In the genomic region with DNA sequence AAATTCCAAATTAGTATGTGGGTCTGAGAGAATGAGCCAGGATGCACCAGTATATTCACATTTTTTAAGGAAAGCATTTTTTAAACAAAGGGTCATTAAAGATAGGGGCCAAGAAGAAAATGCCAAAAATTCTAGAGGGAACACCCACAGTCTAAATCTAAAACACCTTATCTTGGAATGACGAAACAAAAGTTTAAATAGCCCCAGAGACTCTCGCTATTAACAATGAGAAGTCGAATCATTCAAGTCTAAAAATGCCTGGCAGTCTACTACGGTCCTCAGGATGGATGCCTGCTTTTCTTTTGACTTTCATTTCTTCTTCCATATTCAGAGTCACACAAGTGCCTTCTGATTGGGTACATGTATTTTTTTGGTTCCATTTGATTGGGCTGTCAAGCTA, we compare ENCODE assay signal across 26 cellular contexts.
A peak's percentile ranks its signal among the peaks of the same experiment; 100 is the strongest.
DNase-seq lines count a peak whose midpoint lies in the region; ATAC-seq and TF ChIP-seq lines count a peak whose summit lies in the region.
"Had no signal": no experiment of that assay in that cellular context is flagged by ENCODE, and none has a peak within 500 bp of the region (broad histone marks: within the 10 kb centered on the region; RNA-seq: fewer than 3 reads in every experiment).

No MANE protein-coding gene starts in this region.

- H3K36me3 ChIP-seq in SJSA1: no peaks in the 10 kb centered on the region
- H3K36me3 ChIP-seq in psoas muscle (ENCODE audit: insufficient read depth in 1 of 2, low read depth in 1 of 2): no peaks in the 10 kb centered on the region
- H3K36me3 ChIP-seq: BE2C, transverse colon had no signal

- 55 to 83% (median 71%) methylated on average over 4 of the region's 4 CpGs for WGBS in psoas muscle, 3 donors

- DNase-seq in SJSA1 (ENCODE audit: low read depth in 1 of 2, low spot score in 2 of 2) (peak in 1 of 2 experiments; percentile 4), psoas muscle (no peak), NCI-H2227 (lab: John Stamatoyannopoulos, UW; ENCODE audit: unreplicated experiment) (no peak), G401 (ENCODE audit: low spot score) (no peak)
- no peak for DNase-seq in effector CD4-positive, alpha-beta T cell
- DNase-seq: activated CD4-positive, alpha-beta T cell treated with anti-CD3 and anti-CD28 coated beads, Interleukin-2, amount 50 U/mL, for 4 hours; activated CD4-positive, CD25-positive, alpha-beta regulatory T cell; activated naive CD4-positive, alpha-beta T cell treated with anti-CD3 and anti-CD28 coated beads for 36 hours; BE2C; DND-41; glutamatergic neuron; islet precursor cell; left ventricle myocardium inferior; naive thymus-derived CD4-positive, alpha-beta T cell; NCI-H1417 treated with DMSO at 0.1 percent for 48 hours; NCI-H2081 treated with DMSO at 0.1 percent for 48 hours; NCI-H774; stimulated activated CD8-positive, alpha-beta memory T cell treated with anti-CD3 and anti-CD28 coated beads, Interleukin-4, amount 100 ng/mL, for 48 hours; stomach; T-cell; transverse colon had no signal

- peaks cover 25% of the 10 kb centered on the region for H3K4me1 ChIP-seq in SJSA1 (replicated peaks)
- peaks cover 31% of the 10 kb centered on the region for H3K4me1 ChIP-seq in psoas muscle
- H3K4me1 ChIP-seq: BE2C, stomach, transverse colon had no signal

- peak; percentile 36 for ATAC-seq in GM19035 (IDR thresholded peaks at IDR 0.05; ENCODE audit: unreplicated experiment)
- peak; percentile 34 for ATAC-seq in HG02870 (IDR thresholded peaks at IDR 0.05; ENCODE audit: unreplicated experiment)
- ATAC-seq in psoas muscle: no peak
- no peak for ATAC-seq in HG03039 (IDR thresholded peaks at IDR 0.05; ENCODE audit: unreplicated experiment)
- ATAC-seq: HCT116; naive thymus-derived CD4-positive, alpha-beta T cell; T-cell had no signal

- intact Hi-C loops in psoas muscle (cut with DNase I): no loop called here

- no peak for TF ChIP-seq CTCF in psoas muscle (IDR thresholded peaks at IDR 0.05)

- no peak overlapping the region for H3K4me3 ChIP-seq in SJSA1
- H3K4me3 ChIP-seq in psoas muscle: no peak overlapping the region
- H3K4me3 ChIP-seq: left ventricle myocardium inferior, SJCRH30, stomach, transverse colon had no signal

- H3K9me3 ChIP-seq in SJSA1 (replicated peaks) (no peaks in the 10 kb centered on the region), psoas muscle (no peaks in the 10 kb centered on the region)
- H3K9me3 ChIP-seq: BE2C, left ventricle myocardium inferior, SJCRH30, stomach, transverse colon had no signal

- peak overlapping the region; percentile 26; the same call in 1 of the 2 replicates for H3K27ac ChIP-seq in SJSA1
- H3K27ac ChIP-seq in psoas muscle: peak overlapping the region; percentile 64
- H3K27ac ChIP-seq: left ventricle myocardium inferior, transverse colon had no signal

- H3K27me3 ChIP-seq in SJSA1 (replicated peaks) (no peaks in the 10 kb centered on the region), psoas muscle (ENCODE audit: insufficient read depth in 3 of 3, low read length in 2 of 3) (no peaks in the 10 kb centered on the region)
- H3K27me3 ChIP-seq: BE2C, SJCRH30, stomach, transverse colon had no signal

- in situ Hi-C loops in G401 (cut with HindIII; ENCODE audit: low sequenced_read_pairs): no loop called here

Comparison
In these comparisons a context has a peak if more than half of its experiments do, and no peak if none do; other contexts are left out.
1. ATAC-seq: peak in GM19035 (single experiment) and HG02870 (single experiment); none in psoas muscle (0 of 4) and HG03039 (single experiment).